In genomic region chr3:177234121-177234520, GRCh38 we compare ENCODE assay signal across 25 cellular contexts. TPM values are rescaled to one million over a fixed set of nuclear protein-coding genes. Genes with fewer than 3 reads are reported as not detected.
DNase-seq lines count a peak whose midpoint lies in the region; ATAC-seq and TF ChIP-seq lines count a peak whose summit lies in the region.
"Had no signal": no experiment of that assay in that cellular context is flagged by ENCODE, and none has a peak within 500 bp of the region (broad histone marks: within the 10 kb centered on the region; RNA-seq: fewer than 3 reads in every experiment).

No MANE protein-coding gene starts in this region.

- DNase-seq in NCI-H2029 (lab: John Stamatoyannopoulos, UW) (peak; percentile 45), NCI-H2029 treated with DMSO at 0.1 percent for 48 hours (lab: John Stamatoyannopoulos, UW) (no peak), Panc1 (ENCODE audit: low read depth, low spot score) (no peak), fibroblast of the aortic adventitia (ENCODE audit: low read depth) (peak; percentile 33), pulmonary artery endothelial cell (ENCODE audit: low read depth, low spot score) (peak; percentile 11), GM19238 (ENCODE audit: insufficient read length, low spot score) (no peak), AG08395 (ENCODE audit: low spot score) (no peak), 8988T (no peak)
- DNase-seq: AML-193; CD4-positive, alpha-beta memory T cell; COR-L47; DND-41; GM23248; H9; HFFc6; KBM-7; MG63; NCI-H1105 treated with DMSO at 0.1 percent for 48 hours; NCI-H1694 treated with DMSO at 0.1 percent for 48 hours; NCI-H2107; NCI-H446; NCI-H524 treated with DMSO at 0.1 percent for 48 hours; Peyer's patch; SHP77 treated with DMSO at 0.1 percent for 48 hours had no signal

- CTCF ChIA-PET in Panc1 (lab: Charles Lee): no interaction called here

- H3K27me3 ChIP-seq in Panc1 (ENCODE audit: control insufficient read depth, insufficient read depth, low read length): no peaks in the 10 kb centered on the region
- H3K27me3 ChIP-seq: BLaER1 treated with 17β-estradiol and CSF1 and Interleukin-3, amounts not matched to agents 10 nM and 100 nM; MG63; Peyer's patch had no signal

- H3K9me3 ChIP-seq in Panc1 (ENCODE audit: control insufficient read depth, insufficient read depth, low read depth, low read length): no peaks in the 10 kb centered on the region
- H3K9me3 ChIP-seq: MG63, Peyer's patch had no signal

- no peaks in the 10 kb centered on the region for H3K36me3 ChIP-seq in Panc1 (ENCODE audit: control insufficient read depth, insufficient read depth, low read length)
- H3K36me3 ChIP-seq: BLaER1 treated with 17β-estradiol and CSF1 and Interleukin-3, amounts not matched to agents 10 nM and 100 nM; MG63; Peyer's patch had no signal

- H3K4me1 ChIP-seq in Panc1 (ENCODE audit: control insufficient read depth, insufficient read depth, low read length): no peaks in the 10 kb centered on the region
- H3K4me1 ChIP-seq: Peyer's patch had no signal

- no peak overlapping the region for H3K27ac ChIP-seq in Panc1 (ENCODE audit: low read length)
- H3K27ac ChIP-seq: BLaER1 treated with 17β-estradiol and CSF1 and Interleukin-3, amounts not matched to agents 10 nM and 100 nM; GM23248; Peyer's patch had no signal

- BruUV-seq in Panc1 (replicated peaks; lab: Mats Ljungman, UMichigan): no TSS peak

- TF ChIP-seq CTCF in Panc1 (IDR thresholded peaks at IDR 0.05): no peak
- TF ChIP-seq CTCF in fibroblast of the aortic adventitia (IDR thresholded peaks at IDR 0.05; ENCODE audit: insufficient read depth, low read length): no peak

- intact Hi-C loops in Panc1 (cut with micrococcal nuclease; ENCODE audit: unreplicated experiment): no loop called here

- peak; percentile 53; the same call in 1 of the 2 replicates for ATAC-seq in Panc1

- H3K4me3 ChIP-seq in Panc1 (ENCODE audit: low read depth in 2 of 2, low read length in 2 of 2) (no peak overlapping the region), fibroblast of the aortic adventitia (ENCODE audit: low read depth, low read length) (no peak overlapping the region)
- H3K4me3 ChIP-seq: BLaER1 treated with 17β-estradiol and CSF1 and Interleukin-3, amounts not matched to agents 10 nM and 100 nM; GM23248; MG63; Peyer's patch had no signal

- in situ Hi-C loops in Panc1 (cut with HindIII; ENCODE audit: low pct_unique_long_range_greater_than_20kb, low sequenced_read_pairs): no loop called here

- POLR2A ChIA-PET in Panc1 (lab: Charles Lee): no interaction called here

RNA-seq across cellular contexts. Expression of gene TBL1XR1, which starts 36.8 kb away (rescaled TPM):
- 192 TPM for total RNA-seq in Panc1 (2021; ENCODE audit: unreplicated experiment)
- 57.6 TPM for polyA plus RNA-seq in Panc1 (2012; ENCODE audit: insufficient read length)
- total RNA-seq in fibroblast of the aortic adventitia (ENCODE audit: low replicate concordance): 73.2 and 171 TPM in 2 replicates
- total RNA-seq in pulmonary artery endothelial cell: 200 TPM in 2 replicates

Comparison
In these comparisons a context has a peak if more than half of its experiments do, and no peak if none do; other contexts are left out.
1. DNase-seq: peak in NCI-H2029 (single experiment), fibroblast of the aortic adventitia (single experiment) and pulmonary artery endothelial cell (single experiment); none in NCI-H2029 treated with DMSO at 0.1 percent for 48 hours (single experiment), Panc1 (single experiment), GM19238 (single experiment), AG08395 (single experiment) and 8988T (single experiment).